Comparison of ENCODE assay signal across 27 cellular contexts in the genomic region with DNA sequence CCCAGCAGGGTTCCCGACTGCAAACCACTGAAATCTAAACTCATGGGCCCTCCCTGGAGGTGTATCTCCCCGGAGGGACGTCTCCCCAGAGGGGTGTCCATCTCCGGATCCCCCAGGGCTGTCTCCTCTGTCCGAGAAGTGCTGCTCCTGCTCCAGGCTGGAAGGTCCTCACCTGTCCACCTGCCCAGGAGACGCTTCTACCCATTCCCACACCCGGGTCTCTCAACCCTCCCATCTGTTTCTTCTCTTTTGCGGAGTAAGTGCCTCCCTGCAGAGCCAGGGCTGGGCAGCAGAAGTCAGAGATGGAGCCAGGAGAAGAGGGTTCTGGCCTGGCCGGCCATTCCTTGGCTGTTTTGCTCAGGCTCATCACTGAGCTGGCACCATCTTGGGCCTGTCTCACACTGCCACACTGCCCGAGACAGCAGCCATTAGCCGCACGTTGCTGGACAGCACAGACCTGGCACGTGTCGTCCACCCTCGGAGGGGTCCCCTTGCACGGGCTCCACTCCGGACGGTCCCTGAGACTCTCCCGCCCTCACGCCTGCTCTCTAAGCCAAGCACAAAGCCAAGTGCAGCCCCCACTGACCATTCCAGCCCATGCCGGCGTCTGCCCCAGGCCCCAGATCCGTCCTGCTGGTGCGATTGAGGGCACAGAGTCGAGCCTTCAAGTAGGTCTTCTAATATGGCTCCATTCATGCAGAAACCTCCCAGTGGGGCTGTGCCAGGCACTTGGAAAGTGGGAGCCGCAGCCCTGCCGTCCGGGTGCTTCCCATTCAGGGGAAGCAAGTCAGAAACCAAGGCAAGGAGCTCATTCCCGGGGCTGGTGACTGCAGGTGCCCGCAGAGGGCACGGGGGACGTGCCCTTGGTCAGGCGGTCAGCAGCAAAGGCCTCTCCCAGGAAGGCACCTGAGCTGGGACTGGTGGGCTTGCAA.
"Had no signal": no experiment of that assay in that cellular context is flagged by ENCODE, and none has a peak within 500 bp of the region (broad histone marks: within the 10 kb centered on the region; RNA-seq: fewer than 3 reads in every experiment).

No MANE protein-coding gene starts in this region.

- H3K27ac ChIP-seq: heart right ventricle, hepatocyte, left lung, lower lobe of right lung, neutrophil, ovary, skin epidermis, spleen, suprapubic skin, thoracic aorta, tibial artery, upper lobe of right lung had no signal

- H2AFZ ChIP-seq: hepatocyte had no signal

- H3K9me3 ChIP-seq: heart right ventricle, lower lobe of right lung, ovary, suprapubic skin, thoracic aorta, upper lobe of right lung had no signal

- H3K9me3 Mint-ChIP-seq: nephron; neural crest cell; stimulated activated effector memory CD8-positive, alpha-beta T cell treated with anti-CD3 and anti-CD28 coated beads, Interleukin-12 subunit alpha, Interleukin-12 subunit beta, amount 100 ng/mL, for 72 hours; stimulated activated naive CD8-positive, alpha-beta T cell treated with anti-CD3 and anti-CD28 coated beads, Interleukin-15, Interleukin-2, amounts not matched to agents 100 ng/mL and 50 ng/mL, for 24 hours had no signal

- H3K36me3 ChIP-seq: heart right ventricle, left lung, lower lobe of right lung, neutrophil, ovary, spleen, suprapubic skin, thoracic aorta, tibial artery, upper lobe of right lung had no signal

- DNase-seq: heart right ventricle; left colon; lower lobe of right lung; mammary epithelial cell; mesenchymal stem cell; naive B cell; occipital lobe; ovary; spleen; stimulated activated CD4-positive, alpha-beta T cell treated with anti-CD3 and anti-CD28 coated beads, Interleukin-4, amount 100 ng/mL, for 24 hours; stimulated activated naive CD4-positive, alpha-beta T cell; tibial artery; trophoblast cell; upper lobe of right lung had no signal

- H3K79me2 ChIP-seq: hepatocyte had no signal

- H3K4me3 Mint-ChIP-seq: naive B cell; nephron; neural crest cell; stimulated activated effector memory CD8-positive, alpha-beta T cell treated with anti-CD3 and anti-CD28 coated beads, Interleukin-12 subunit alpha, Interleukin-12 subunit beta, amount 100 ng/mL, for 72 hours; stimulated activated naive CD8-positive, alpha-beta T cell treated with anti-CD3 and anti-CD28 coated beads, Interleukin-15, Interleukin-2, amounts not matched to agents 100 ng/mL and 50 ng/mL, for 24 hours had no signal

- H3K4me1 ChIP-seq: heart right ventricle, left lung, lower lobe of right lung, suprapubic skin, tibial artery, upper lobe of right lung had no signal

- H3K27me3 Mint-ChIP-seq: stimulated activated naive CD8-positive, alpha-beta T cell treated with anti-CD3 and anti-CD28 coated beads, Interleukin-15, Interleukin-2, amounts not matched to agents 100 ng/mL and 50 ng/mL, for 24 hours had no signal

- H3K4me3 ChIP-seq: heart right ventricle, hepatocyte, left lung, lower lobe of right lung, ovary, skin epidermis, spleen, suprapubic skin, thoracic aorta, tibial artery, upper lobe of right lung had no signal

- ATAC-seq: heart right ventricle; left colon; left lung; right cardiac atrium; sciatic nerve; stimulated activated effector memory CD8-positive, alpha-beta T cell treated with anti-CD3 and anti-CD28 coated beads, Interleukin-12 subunit alpha, Interleukin-12 subunit beta, amount 100 ng/mL, for 72 hours; upper lobe of right lung had no signal

- H3K36me3 Mint-ChIP-seq: naive B cell; stimulated activated effector memory CD8-positive, alpha-beta T cell treated with anti-CD3 and anti-CD28 coated beads, Interleukin-12 subunit alpha, Interleukin-12 subunit beta, amount 100 ng/mL, for 72 hours had no signal

- H3K4me1 Mint-ChIP-seq: naive B cell; nephron; stimulated activated effector memory CD8-positive, alpha-beta T cell treated with anti-CD3 and anti-CD28 coated beads, Interleukin-12 subunit alpha, Interleukin-12 subunit beta, amount 100 ng/mL, for 72 hours had no signal

- H3K4me2 ChIP-seq: hepatocyte had no signal

- H3K27ac Mint-ChIP-seq: naive B cell; nephron; progenitor cell of endocrine pancreas; stimulated activated effector memory CD8-positive, alpha-beta T cell treated with anti-CD3 and anti-CD28 coated beads, Interleukin-12 subunit alpha, Interleukin-12 subunit beta, amount 100 ng/mL, for 72 hours; stimulated activated naive CD8-positive, alpha-beta T cell treated with anti-CD3 and anti-CD28 coated beads, Interleukin-15, Interleukin-2, amounts not matched to agents 100 ng/mL and 50 ng/mL, for 24 hours had no signal

- H3K27me3 ChIP-seq: hepatocyte, neutrophil, ovary had no signal
